ENCODE assay signal across 1 cellular context in the genomic region with DNA sequence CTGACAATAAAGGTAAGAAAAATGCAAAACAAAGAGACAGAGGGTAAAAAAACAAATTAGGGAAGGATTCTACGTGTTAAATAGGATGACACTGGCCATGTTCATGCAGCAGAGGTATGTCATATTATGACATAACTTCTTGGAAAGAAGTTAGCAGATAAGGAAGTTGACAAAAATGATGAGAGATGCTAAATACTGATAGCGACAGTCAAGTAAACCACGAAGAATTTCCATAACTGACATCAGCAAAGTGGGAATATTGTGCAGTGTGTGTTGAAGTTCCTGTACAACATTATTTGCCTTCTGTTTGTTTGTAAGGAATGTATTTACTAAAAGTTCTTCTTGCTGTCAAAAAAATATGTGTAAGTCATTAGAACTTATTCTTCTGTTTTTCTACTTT.
TF ChIP-seq lines count a peak whose summit lies in the region.

No MANE protein-coding gene starts in this region.

TF ChIP-seq in HepG2, 621 proteins besides CTCF, POLR2A, EP300 and RAD21:
- TF ChIP-seq, protein P1, sequence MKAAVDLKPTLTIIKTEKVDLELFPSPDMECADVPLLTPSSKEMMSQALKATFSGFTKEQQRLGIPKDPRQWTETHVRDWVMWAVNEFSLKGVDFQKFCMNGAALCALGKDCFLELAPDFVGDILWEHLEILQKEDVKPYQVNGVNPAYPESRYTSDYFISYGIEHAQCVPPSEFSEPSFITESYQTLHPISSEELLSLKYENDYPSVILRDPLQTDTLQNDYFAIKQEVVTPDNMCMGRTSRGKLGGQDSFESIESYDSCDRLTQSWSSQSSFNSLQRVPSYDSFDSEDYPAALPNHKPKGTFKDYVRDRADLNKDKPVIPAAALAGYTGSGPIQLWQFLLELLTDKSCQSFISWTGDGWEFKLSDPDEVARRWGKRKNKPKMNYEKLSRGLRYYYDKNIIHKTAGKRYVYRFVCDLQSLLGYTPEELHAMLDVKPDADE (CRISPR knock-in tag; IDR thresholded peaks at IDR 0.05): no peak
- 0 out of 4 replicates have a peak, but pooled peaks of 1 of the 2 experiments have one; percentile 18 for TF ChIP-seq MAFK (conservative IDR thresholded peaks at IDR 0.05 in 1 of 2, IDR thresholded peaks at IDR 0.05 in 1 of 2; ENCODE audit: low read length in 2 of 2)
- 0 out of 2 replicates have a peak, but pooled peaks have one; percentile 16 for TF ChIP-seq RBFOX2 (IDR thresholded peaks at IDR 0.05; ENCODE audit: low read depth, low read length)
- TF ChIP-seq, protein P2, sequence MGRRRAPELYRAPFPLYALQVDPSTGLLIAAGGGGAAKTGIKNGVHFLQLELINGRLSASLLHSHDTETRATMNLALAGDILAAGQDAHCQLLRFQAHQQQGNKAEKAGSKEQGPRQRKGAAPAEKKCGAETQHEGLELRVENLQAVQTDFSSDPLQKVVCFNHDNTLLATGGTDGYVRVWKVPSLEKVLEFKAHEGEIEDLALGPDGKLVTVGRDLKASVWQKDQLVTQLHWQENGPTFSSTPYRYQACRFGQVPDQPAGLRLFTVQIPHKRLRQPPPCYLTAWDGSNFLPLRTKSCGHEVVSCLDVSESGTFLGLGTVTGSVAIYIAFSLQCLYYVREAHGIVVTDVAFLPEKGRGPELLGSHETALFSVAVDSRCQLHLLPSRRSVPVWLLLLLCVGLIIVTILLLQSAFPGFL (CRISPR knock-in tag; IDR thresholded peaks at IDR 0.05): no peak
- no peak for TF ChIP-seq ZNF552 (CRISPR knock-in tag; IDR thresholded peaks at IDR 0.05; ENCODE audit: borderline replicate concordance)
